In the genomic region with DNA sequence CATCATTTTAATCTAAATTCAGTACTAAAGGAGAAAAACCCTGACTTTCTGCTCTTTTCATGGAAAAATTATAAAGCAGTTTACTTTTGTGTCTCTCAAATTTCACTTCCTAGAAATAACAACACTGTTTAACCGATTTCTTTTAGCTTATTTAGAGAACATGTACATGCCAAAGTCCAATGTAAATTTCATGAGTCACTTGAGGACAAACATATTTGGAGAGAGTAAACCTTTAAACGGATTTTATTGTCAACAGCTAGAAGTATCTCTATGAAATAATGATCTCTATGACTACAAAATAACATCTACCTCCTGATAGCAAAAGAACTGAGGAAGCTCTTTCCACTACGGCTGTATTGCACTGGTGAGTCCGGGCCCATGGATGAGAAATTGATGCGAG, we compare ENCODE assay signal across 33 cellular contexts. TPM values are rescaled to one million over a fixed set of nuclear protein-coding genes. Genes with fewer than 3 reads are reported as not detected.
"Had no signal": no experiment of that assay in that cellular context is flagged by ENCODE, and none has a peak within 500 bp of the region (broad histone marks: within the 10 kb centered on the region; RNA-seq: fewer than 3 reads in every experiment).

No MANE protein-coding gene starts in this region.

- ATAC-seq: activated CD4-positive, alpha-beta T cell treated with anti-CD3 and anti-CD28 coated beads for 36 hours; activated CD4-positive, CD25-positive, alpha-beta regulatory T cell treated with anti-CD3 and anti-CD28 coated beads, Interleukin-2, amount 50 U/mL, for 24 hours; activated naive CD4-positive, alpha-beta T cell treated with anti-CD3 and anti-CD28 coated beads, Interleukin-2, amount 50 U/mL, for 72 hours; activated T-cell treated with anti-CD3 and anti-CD28 coated beads, Interleukin-2, amount 50 U/mL, for 4 hours; body of pancreas; WTC11 had no signal

- H3K27ac ChIP-seq: adrenal gland, body of pancreas, breast epithelium, Peyer's patch, SJSA1 had no signal

- DNase-seq: activated CD4-positive, alpha-beta T cell treated with anti-CD3 and anti-CD28 coated beads for 36 hours; activated CD4-positive, alpha-beta T cell treated with anti-CD3 and anti-CD28 coated beads, Interleukin-2, amount 10 ng/mL, durations not matched to agents 7 days and 5 days; activated CD4-positive, alpha-beta T cell treated with anti-CD3 and anti-CD28 coated beads, Interleukin-2, amount 50 U/mL, for 48 hours; activated CD8-positive, alpha-beta memory T cell treated with anti-CD3 and anti-CD28 coated beads, Interleukin-2, amount 50 U/mL, for 4 hours; activated gamma-delta T cell treated with Interleukin-2 at 50 U/mL for 16 hours; activated naive CD4-positive, alpha-beta T cell treated with anti-CD3 and anti-CD28 coated beads for 36 hours; activated T-cell treated with anti-CD3 and anti-CD28 coated beads for 4 hours; activated T-cell treated with anti-CD3 and anti-CD28 coated beads, Interleukin-2, amount 50 U/mL, for 4 hours; adrenal gland; body of pancreas; Karpas-422; MG63; NCI-H1048; NCI-H1105 treated with DMSO at 0.1 percent for 48 hours; NCI-H1436; NCI-H1694; NCI-H1930; NCI-H2081 treated with DMSO at 0.1 percent for 48 hours; NCI-H226; NCI-H524 treated with DMSO at 0.1 percent for 48 hours; Peyer's patch; RPMI8226; SHP77 treated with DMSO at 0.1 percent for 48 hours; SK-N-SH had no signal

- H3K27me3 ChIP-seq: adrenal gland, body of pancreas, breast epithelium, Peyer's patch, SJSA1 had no signal

- H3K9me3 ChIP-seq: adrenal gland, body of pancreas, MG63, SJSA1, SK-N-SH had no signal

- H3K36me3 ChIP-seq: adrenal gland, breast epithelium, MG63, Peyer's patch, SJSA1 had no signal

- H3K4me3 ChIP-seq: adrenal gland, body of pancreas, breast epithelium, MG63, Peyer's patch, SJSA1 had no signal

- H3K4me2 ChIP-seq: SK-N-SH had no signal

- H3K4me1 ChIP-seq: adrenal gland, body of pancreas, breast epithelium, Peyer's patch, SJSA1 had no signal

- H3K9me2 ChIP-seq: SK-N-SH had no signal

- H3K9ac ChIP-seq: SK-N-SH had no signal

RNA-seq across cellular contexts. Expression of a gene that starts 46.3 kb away (rescaled TPM):
- total RNA-seq: activated CD4-positive, alpha-beta T cell treated with anti-CD3 and anti-CD28 coated beads for 36 hours; activated CD4-positive, alpha-beta T cell treated with anti-CD3 and anti-CD28 coated beads, Interleukin-2, amount 10 ng/mL, durations not matched to agents 7 days and 5 days; activated naive CD4-positive, alpha-beta T cell treated with anti-CD3 and anti-CD28 coated beads for 36 hours; activated naive CD4-positive, alpha-beta T cell treated with anti-CD3 and anti-CD28 coated beads, Interleukin-2, amount 50 U/mL, for 72 hours; activated T-cell treated with anti-CD3 and anti-CD28 coated beads, Interleukin-2, amount 50 U/mL, for 4 hours; activated T-helper 1 cell treated with anti-CD3 and anti-CD28 coated beads, Interleukin-12 subunit alpha, Interleukin-12 subunit beta, Interleukin-2, Interleukin-4 antibody, amounts not matched to agents 30 ng/mL and 10 ng/mL and 1 ng/mL, durations not matched to agents 14 hours and 24 hours and 36 hours; astrocyte; body of pancreas; cardiac septum; NCI-H460; Peyer's patch; SJSA1; WTC11 had no signal
- polyA plus RNA-seq: adrenal gland, SK-N-SH had no signal
